1 cellular context compared by ENCODE assay signal in the genomic region with DNA sequence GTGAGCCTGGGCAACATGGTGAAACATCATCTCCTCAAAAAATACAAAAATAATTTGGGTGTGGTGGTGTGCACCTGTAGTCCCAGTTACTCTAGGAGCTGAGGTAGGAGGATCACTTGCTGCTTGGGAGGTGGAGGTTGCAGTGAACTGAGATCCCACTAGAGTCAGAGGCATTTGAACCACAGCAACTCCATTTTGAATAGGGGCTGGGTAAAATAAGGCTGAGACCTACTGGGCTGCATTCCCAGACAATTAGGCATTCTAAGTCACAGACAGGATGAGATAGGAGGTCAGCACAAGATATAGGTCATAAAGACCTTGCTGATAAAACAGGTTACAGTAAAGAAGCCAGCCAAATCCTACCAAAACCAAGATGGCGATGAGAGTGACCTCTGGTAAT.
A peak's percentile ranks its signal among the peaks of the same experiment; 100 is the strongest.
TF ChIP-seq lines count a peak whose summit lies in the region.
"Not testable (repeated sequence)": the region's sequence is repeated elsewhere in the genome, so short reads cannot be mapped to it uniquely, and the experiment has no call there.

No MANE protein-coding gene starts in this region.

TF ChIP-seq in K562, 482 proteins besides CTCF, POLR2A, EP300 and RAD21:
- TF ChIP-seq HDAC8 (tag; IDR thresholded peaks at IDR 0.05) (0 out of 2 replicates have a peak, but pooled peaks have one; percentile 34), PTRF (tag; IDR thresholded peaks at IDR 0.05) (peak; percentile 67; the same call in 1 of the 2 replicates), DMBX1 (CRISPR knock-in tag; IDR thresholded peaks at IDR 0.05; ENCODE audit: borderline replicate concordance) (peak; percentile 84; the same call in 1 of the 2 replicates), ID3 (tag; IDR thresholded peaks at IDR 0.05) (peak; percentile 92), ZNF311 (CRISPR knock-in tag; IDR thresholded peaks at IDR 0.05) (peak; percentile 91), PTTG1 (tag; IDR thresholded peaks at IDR 0.05; ENCODE audit: low read depth) (0 out of 2 replicates have a peak, but pooled peaks have one; percentile 22), CXXC5 (CRISPR knock-in tag; IDR thresholded peaks at IDR 0.05) (peak; percentile 27; the same call in 1 of the 2 replicates), SMAD4 (CRISPR knock-in tag; conservative IDR thresholded peaks at IDR 0.05) (peak; percentile 54; the same call in 1 of the 2 replicates), MECOM (CRISPR knock-in tag; IDR thresholded peaks at IDR 0.05) (0 out of 2 replicates have a peak, but pooled peaks have one; percentile 37)
- not testable (repeated sequence) for TF ChIP-seq ID3 (CRISPR knock-in tag; IDR thresholded peaks at IDR 0.05)
- TF ChIP-seq, protein P1, sequence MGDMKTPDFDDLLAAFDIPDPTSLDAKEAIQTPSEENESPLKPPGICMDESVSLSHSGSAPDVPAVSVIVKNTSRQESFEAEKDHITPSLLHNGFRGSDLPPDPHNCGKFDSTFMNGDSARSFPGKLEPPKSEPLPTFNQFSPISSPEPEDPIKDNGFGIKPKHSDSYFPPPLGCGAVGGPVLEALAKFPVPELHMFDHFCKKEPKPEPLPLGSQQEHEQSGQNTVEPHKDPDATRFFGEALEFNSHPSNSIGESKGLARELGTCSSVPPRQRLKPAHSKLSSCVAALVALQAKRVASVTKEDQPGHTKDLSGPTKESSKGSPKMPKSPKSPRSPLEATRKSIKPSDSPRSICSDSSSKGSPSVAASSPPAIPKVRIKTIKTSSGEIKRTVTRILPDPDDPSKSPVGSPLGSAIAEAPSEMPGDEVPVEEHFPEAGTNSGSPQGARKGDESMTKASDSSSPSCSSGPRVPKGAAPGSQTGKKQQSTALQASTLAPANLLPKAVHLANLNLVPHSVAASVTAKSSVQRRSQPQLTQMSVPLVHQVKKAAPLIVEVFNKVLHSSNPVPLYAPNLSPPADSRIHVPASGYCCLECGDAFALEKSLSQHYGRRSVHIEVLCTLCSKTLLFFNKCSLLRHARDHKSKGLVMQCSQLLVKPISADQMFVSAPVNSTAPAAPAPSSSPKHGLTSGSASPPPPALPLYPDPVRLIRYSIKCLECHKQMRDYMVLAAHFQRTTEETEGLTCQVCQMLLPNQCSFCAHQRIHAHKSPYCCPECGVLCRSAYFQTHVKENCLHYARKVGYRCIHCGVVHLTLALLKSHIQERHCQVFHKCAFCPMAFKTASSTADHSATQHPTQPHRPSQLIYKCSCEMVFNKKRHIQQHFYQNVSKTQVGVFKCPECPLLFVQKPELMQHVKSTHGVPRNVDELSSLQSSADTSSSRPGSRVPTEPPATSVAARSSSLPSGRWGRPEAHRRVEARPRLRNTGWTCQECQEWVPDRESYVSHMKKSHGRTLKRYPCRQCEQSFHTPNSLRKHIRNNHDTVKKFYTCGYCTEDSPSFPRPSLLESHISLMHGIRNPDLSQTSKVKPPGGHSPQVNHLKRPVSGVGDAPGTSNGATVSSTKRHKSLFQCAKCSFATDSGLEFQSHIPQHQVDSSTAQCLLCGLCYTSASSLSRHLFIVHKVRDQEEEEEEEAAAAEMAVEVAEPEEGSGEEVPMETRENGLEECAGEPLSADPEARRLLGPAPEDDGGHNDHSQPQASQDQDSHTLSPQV (IDR thresholded peaks at IDR 0.05) = peak; percentile 90
